In genomic region chr3:195657475-195658372, GRCh38 we compare ENCODE assay signal across 8 cellular contexts.
DNase-seq lines count a peak whose midpoint lies in the region; ATAC-seq and TF ChIP-seq lines count a peak whose summit lies in the region.
"Not testable (repeated sequence)": the region's sequence is repeated elsewhere in the genome, so short reads cannot be mapped to it uniquely, and the experiment has no call there.

No MANE protein-coding gene starts in this region.

- H3K79me2 ChIP-seq in PC-3 (ENCODE audit: low read length); smooth muscle cell (ENCODE audit: low read depth): not testable (repeated sequence)

- not testable (repeated sequence) for H3K4me1 Mint-ChIP-seq in activated T-cell treated with anti-CD3 and anti-CD28 coated beads, Interleukin-2, amount 50 U/mL, for 4 hours (ENCODE audit: low read depth); endothelial cell (ENCODE audit: unreplicated experiment)

- H3K27me3 ChIP-seq in PC-3 (ENCODE audit: low read length); smooth muscle cell (ENCODE audit: low read depth); uterus: not testable (repeated sequence)

- 3 to 21% methylated on average over 10 to 54 of the region's 99 CpGs for WGBS in lower leg skin, 2 donors
- 12% methylated on average over 51 of the region's 99 CpGs for WGBS in smooth muscle cell (ENCODE audit: low lambda C conversion rate)

- H3K27ac ChIP-seq in PC-3 (ENCODE audit: low read length); smooth muscle cell (ENCODE audit: low read depth): not testable (repeated sequence)
- H3K27ac ChIP-seq in uterus, result peak overlapping the region; percentile 79 to 86

- intact Hi-C loops in PC-3 (cut with micrococcal nuclease); lower leg skin (cut with DNase I; ENCODE audit: low total_unique reads); uterus (cut with DNase I; ENCODE audit: low total_unique reads): not testable (repeated sequence)

- TSS peak; percentile 79 for BruUV-seq in PC-3 (replicated peaks; lab: Mats Ljungman, UMichigan)

- not testable (repeated sequence) for H3K4me1 ChIP-seq in PC-3 (ENCODE audit: insufficient read depth, low read length); smooth muscle cell (ENCODE audit: low read depth); uterus

- H3F3A ChIP-seq in PC-3 (ENCODE audit: low read length, unreplicated experiment); smooth muscle cell (ENCODE audit: low read depth): not testable (repeated sequence)

- H3K9me2 ChIP-seq in PC-3 (replicated peaks; ENCODE audit: low read length), result not testable (repeated sequence)

- peak overlapping the region; percentile 67 for H3K4me3 ChIP-seq in PC-3 (ENCODE audit: low read length)
- peak overlapping the region; percentile 82 for H3K4me3 ChIP-seq in lower leg skin (ENCODE audit: low read depth, poor library complexity, severe bottlenecking)
- peak overlapping the region; percentile 71 for H3K4me3 ChIP-seq in smooth muscle cell
- H3K4me3 ChIP-seq in uterus, result peak overlapping the region; percentile 51 to 53

- ATAC-seq in GM18907 (IDR thresholded peaks at IDR 0.05; ENCODE audit: unreplicated experiment) (peak; percentile 88), HG02970 (IDR thresholded peaks at IDR 0.05; ENCODE audit: low FRiP score, unreplicated experiment) (peak; percentile 95), PC-3 (peak; percentile 74)
- peak; percentile 87 to 91 for ATAC-seq in activated T-cell treated with anti-CD3 and anti-CD28 coated beads, Interleukin-2, amount 50 U/mL, for 4 hours

- peak overlapping the region; percentile 83 for H3K4me3 Mint-ChIP-seq in activated T-cell treated with anti-CD3 and anti-CD28 coated beads, Interleukin-2, amount 50 U/mL, for 4 hours
- peak overlapping the region; percentile 90 for H3K4me3 Mint-ChIP-seq in endothelial cell (ENCODE audit: unreplicated experiment)

- peak overlapping the region; percentile 71; the same call in 1 of the 2 replicates for H3K4me2 ChIP-seq in PC-3 (ENCODE audit: low read length)
- H3K4me2 ChIP-seq in smooth muscle cell, result peak overlapping the region; percentile 78

- not testable (repeated sequence) for H3K27ac Mint-ChIP-seq in endothelial cell (ENCODE audit: unreplicated experiment)

- not testable (repeated sequence) for H4K20me1 ChIP-seq in PC-3 (ENCODE audit: low read length); smooth muscle cell (ENCODE audit: low read depth)

- peak overlapping the region; percentile 72 for H3K9ac ChIP-seq in PC-3 (ENCODE audit: low read length)
- H3K9ac ChIP-seq in smooth muscle cell (ENCODE audit: low read depth), result peak overlapping the region; percentile 43

- H3K36me3 ChIP-seq in PC-3 (ENCODE audit: low read depth, low read length); smooth muscle cell (ENCODE audit: low read depth); uterus: not testable (repeated sequence)

- CTCF ChIA-PET in PC-3 (lab: Charles Lee), result not testable (repeated sequence)

- POLR2A ChIA-PET in PC-3 (lab: Charles Lee; ENCODE audit: unreplicated experiment), result not testable (repeated sequence)

- peak; percentile 52 for DNase-seq in PC-3
- peak; percentile 69 for DNase-seq in activated T-cell treated with anti-CD3 and anti-CD28 coated beads, Interleukin-2, amount 50 U/mL, for 4 hours
- DNase-seq in endothelial cell (ENCODE audit: low spot score), result peak; percentile 89
- DNase-seq in lower leg skin (ENCODE audit: low spot score in 2 of 2), result peak; percentile 88 to 96
- DNase-seq in smooth muscle cell (lab: John Stamatoyannopoulos, UW; ENCODE audit: unreplicated experiment), result not testable (repeated sequence)
- DNase-seq in uterus, result peak; percentile 88 to 94

- not testable (repeated sequence) for TF ChIP-seq CTCF in PC-3 (conservative IDR thresholded peaks at IDR 0.05; ENCODE audit: low read depth, low read length); endothelial cell (IDR thresholded peaks at IDR 0.05; ENCODE audit: unreplicated experiment); lower leg skin (IDR thresholded peaks at IDR 0.05); smooth muscle cell (IDR thresholded peaks at IDR 0.05; ENCODE audit: borderline replicate concordance, insufficient read depth, poor library complexity, severe bottlenecking); uterus (IDR thresholded peaks at IDR 0.05)

- H3K36me3 Mint-ChIP-seq in activated T-cell treated with anti-CD3 and anti-CD28 coated beads, Interleukin-2, amount 50 U/mL, for 4 hours (ENCODE audit: insufficient read depth); endothelial cell (ENCODE audit: low read depth, unreplicated experiment): not testable (repeated sequence)

- H3K9me3 ChIP-seq in PC-3 (ENCODE audit: low read length); smooth muscle cell (replicated peaks; ENCODE audit: low read depth); uterus: not testable (repeated sequence)

- H2AFZ ChIP-seq in PC-3 (ENCODE audit: low read length) (peak overlapping the region; percentile 86), smooth muscle cell (ENCODE audit: low read depth) (peak overlapping the region; percentile 91)

- TF ChIP-seq POLR2A in lower leg skin (IDR thresholded peaks at IDR 0.05), result not testable (repeated sequence)
- peak in 1 of 2 donors; percentile 83 for TF ChIP-seq POLR2A in uterus (IDR thresholded peaks at IDR 0.05)

- H3K27me3 Mint-ChIP-seq in activated T-cell treated with anti-CD3 and anti-CD28 coated beads, Interleukin-2, amount 50 U/mL, for 4 hours (ENCODE audit: low read depth); endothelial cell (ENCODE audit: unreplicated experiment): not testable (repeated sequence)

- not testable (repeated sequence) for H3K9me3 Mint-ChIP-seq in activated T-cell treated with anti-CD3 and anti-CD28 coated beads, Interleukin-2, amount 50 U/mL, for 4 hours; endothelial cell (ENCODE audit: unreplicated experiment)
